Comparison of ENCODE assay signal across 18 cellular contexts in the genomic region with DNA sequence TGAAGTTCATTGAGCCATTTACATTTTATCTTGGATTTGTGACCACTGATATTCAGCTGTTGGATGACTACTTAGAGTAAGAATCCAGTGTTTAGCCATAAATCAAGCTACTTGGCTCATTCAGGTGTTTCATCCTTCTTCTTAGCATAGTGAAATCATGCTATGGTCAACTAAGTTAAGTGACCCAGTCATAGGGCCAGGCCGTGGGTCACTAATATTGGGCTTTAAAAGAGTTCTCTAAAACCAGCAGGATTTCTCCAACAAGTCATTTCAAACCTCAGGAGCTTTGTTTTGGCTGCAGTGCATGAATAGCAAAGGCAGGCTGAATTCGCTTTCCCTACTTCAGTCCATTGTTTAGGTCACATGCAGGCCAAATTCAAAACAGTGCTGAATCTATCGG.
DNase-seq lines count a peak whose midpoint lies in the region; TF ChIP-seq lines count a peak whose summit lies in the region.
"Had no signal": no experiment of that assay in that cellular context is flagged by ENCODE, and none has a peak within 500 bp of the region (broad histone marks: within the 10 kb centered on the region; RNA-seq: fewer than 3 reads in every experiment).

No MANE protein-coding gene starts in this region.

- no peaks in the 10 kb centered on the region for H3K27me3 ChIP-seq in Karpas-422 (ENCODE audit: low read length)
- H3K27me3 ChIP-seq: vagina had no signal

- no peak overlapping the region for H3K9ac ChIP-seq in Karpas-422 (ENCODE audit: low read length)

- no peak overlapping the region for H3K4me3 ChIP-seq in AG10803 (ENCODE audit: low read length)
- no peak overlapping the region for H3K4me3 ChIP-seq in Karpas-422 (ENCODE audit: low read length)
- H3K4me3 ChIP-seq in epithelial cell of proximal tubule (ENCODE audit: low read depth, low read length), result no peak overlapping the region
- H3K4me3 ChIP-seq: vagina had no signal

- TF ChIP-seq CTCF in AG10803 (conservative IDR thresholded peaks at IDR 0.05; ENCODE audit: low read length), result no peak
- no peak for TF ChIP-seq CTCF in epithelial cell of proximal tubule (conservative IDR thresholded peaks at IDR 0.05; ENCODE audit: low read depth, low read length)
- no peak for TF ChIP-seq CTCF in nephron (IDR thresholded peaks at IDR 0.05; ENCODE audit: unreplicated experiment in 3 of 3)

- H3K9me2 ChIP-seq in Karpas-422 (replicated peaks; ENCODE audit: insufficient read depth, low read length), result no peaks in the 10 kb centered on the region

- DNase-seq in AG10803 (ENCODE audit: low read depth) (peak; percentile 32), Karpas-422 (no peak), epithelial cell of proximal tubule (ENCODE audit: low read depth) (peak; percentile 78), NCI-H187 treated with DMSO at 0.1 percent for 48 hours (lab: John Stamatoyannopoulos, UW) (no peak), NCI-H146 treated with DMSO at 0.1 percent for 48 hours (lab: John Stamatoyannopoulos, UW; ENCODE audit: unreplicated experiment) (no peak), cortex of kidney (lab: John Stamatoyannopoulos, UW) (no peak)
- DNase-seq in activated CD8-positive, alpha-beta memory T cell treated with anti-CD3 and anti-CD28 coated beads, Interleukin-2, amount 50 U/mL, for 4 hours, result no peak
- DNase-seq: activated gamma-delta T cell; CD8-positive, alpha-beta T cell; DND-41; NCI-H187; NCI-H524; stimulated activated CD4-positive, alpha-beta T cell treated with anti-CD3 and anti-CD28 coated beads, Interleukin-15, amount 100 ng/mL, for 24 hours; stimulated activated naive B cell treated with anti-CD40 and anti-IgM and Interleukin-4, amounts not matched to agents 10 μg/mL and 1 μg/mL and 100 μg/mL, for 72 hours had no signal

- no peaks in the 10 kb centered on the region for H3K9me3 ChIP-seq in Karpas-422 (ENCODE audit: low read length)
- H3K9me3 ChIP-seq: vagina had no signal

- no peaks in the 10 kb centered on the region for H3K36me3 ChIP-seq in Karpas-422 (ENCODE audit: insufficient read depth, low read length)
- H3K36me3 ChIP-seq: vagina had no signal

- H3K4me1 ChIP-seq in Karpas-422 (ENCODE audit: low read length), result peaks cover 93% of the 10 kb centered on the region

- no peak overlapping the region for H3K4me2 ChIP-seq in Karpas-422 (ENCODE audit: low read depth, low read length, poor library complexity, severe bottlenecking)

- H3K79me2 ChIP-seq in Karpas-422 (ENCODE audit: low read length), result peaks cover 28% of the 10 kb centered on the region; the same call in 1 of the 2 replicates

- H2AFZ ChIP-seq in Karpas-422 (ENCODE audit: low read length), result no peak overlapping the region

- H3K4me1 Mint-ChIP-seq in nephron, result peaks cover 25% of the 10 kb centered on the region

- no peaks in the 10 kb centered on the region for H3K36me3 Mint-ChIP-seq in nephron (ENCODE audit: low read depth)
- H3K36me3 Mint-ChIP-seq: CD8-positive, alpha-beta T cell; memory B cell; stimulated activated naive B cell treated with anti-CD40 and anti-IgM and Interleukin-4, amounts not matched to agents 10 μg/mL and 1 μg/mL and 100 μg/mL, for 72 hours had no signal

- H3K27ac Mint-ChIP-seq in nephron, result peak overlapping the region; percentile 20 to 43 (median 24)
- H3K27ac Mint-ChIP-seq: CD8-positive, alpha-beta T cell; memory B cell; stimulated activated naive B cell treated with anti-CD40 and anti-IgM and Interleukin-4, amounts not matched to agents 10 μg/mL and 1 μg/mL and 100 μg/mL, for 72 hours had no signal

- no peaks in the 10 kb centered on the region for H4K20me1 ChIP-seq in Karpas-422 (ENCODE audit: insufficient read depth, low read depth, low read length)

- H3K27ac ChIP-seq in Karpas-422 (ENCODE audit: low read length), result peak overlapping the region; percentile 41; the same call in 1 of the 2 replicates
- H3K27ac ChIP-seq: vagina had no signal

- H3K9me3 Mint-ChIP-seq in nephron, result no peaks in the 10 kb centered on the region
- H3K9me3 Mint-ChIP-seq: CD8-positive, alpha-beta T cell; memory B cell; neural crest cell; stimulated activated naive B cell treated with anti-CD40 and anti-IgM and Interleukin-4, amounts not matched to agents 10 μg/mL and 1 μg/mL and 100 μg/mL, for 72 hours had no signal

- H3K4me3 Mint-ChIP-seq in nephron, result no peak overlapping the region
- H3K4me3 Mint-ChIP-seq: CD8-positive, alpha-beta T cell; memory B cell; neural crest cell; stimulated activated naive B cell treated with anti-CD40 and anti-IgM and Interleukin-4, amounts not matched to agents 10 μg/mL and 1 μg/mL and 100 μg/mL, for 72 hours had no signal

- H3K27me3 Mint-ChIP-seq in nephron (ENCODE audit: low read depth), result no peaks in the 10 kb centered on the region
- H3K27me3 Mint-ChIP-seq: memory B cell; stimulated activated naive B cell treated with anti-CD40 and anti-IgM and Interleukin-4, amounts not matched to agents 10 μg/mL and 1 μg/mL and 100 μg/mL, for 72 hours had no signal

Comparison
In these comparisons a context has a peak if more than half of its experiments do, and no peak if none do; other contexts are left out.
1. DNase-seq: peak in AG10803 (single experiment) and epithelial cell of proximal tubule (single experiment); none in Karpas-422 (single experiment), activated CD8-positive, alpha-beta memory T cell treated with anti-CD3 and anti-CD28 coated beads, Interleukin-2, amount 50 U/mL, for 4 hours (single experiment), NCI-H187 treated with DMSO at 0.1 percent for 48 hours (single experiment), NCI-H146 treated with DMSO at 0.1 percent for 48 hours (single experiment) and cortex of kidney (single experiment).